ENCODE assay signal across 22 cellular contexts in the genomic region with DNA sequence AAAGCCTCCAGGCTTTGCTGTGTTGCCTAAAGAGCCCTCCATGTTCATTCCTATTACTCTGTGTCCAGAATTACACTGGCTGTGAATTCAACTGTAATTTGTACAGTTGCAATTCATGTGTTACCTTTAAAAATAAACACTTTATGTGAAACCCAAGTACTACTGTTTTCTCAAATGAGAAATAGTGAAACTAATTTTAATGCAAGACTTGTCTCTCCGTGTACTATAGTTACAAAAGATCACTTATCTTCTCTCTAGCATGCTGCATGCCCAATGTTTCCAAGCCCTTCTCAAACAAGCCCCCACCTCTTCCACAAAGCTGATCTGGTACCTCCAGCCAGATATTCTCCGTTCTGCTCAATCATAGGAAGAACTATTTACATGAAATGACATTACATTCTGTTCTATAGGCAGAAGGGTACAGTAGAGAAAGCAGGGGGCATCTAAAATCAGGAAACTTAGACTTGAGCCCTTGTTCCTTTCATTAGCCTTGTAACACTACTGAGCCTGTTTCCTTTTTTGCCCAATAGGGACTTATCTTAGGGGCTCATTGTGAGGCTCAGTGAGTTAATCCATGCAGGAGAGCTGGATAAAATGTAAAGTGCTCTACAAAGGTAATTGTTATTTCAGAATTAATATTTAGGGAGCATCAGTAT. TPM values are rescaled to one million over a fixed set of nuclear protein-coding genes. Genes with fewer than 3 reads are reported as not detected.
DNase-seq lines count a peak whose midpoint lies in the region; ATAC-seq and FAIRE-seq lines count a peak whose summit lies in the region.
"Had no signal": no experiment of that assay in that cellular context is flagged by ENCODE, and none has a peak within 500 bp of the region (broad histone marks: within the 10 kb centered on the region; RNA-seq: fewer than 3 reads in every experiment).

No MANE protein-coding gene starts in this region.

- ATAC-seq in GM21360 (IDR thresholded peaks at IDR 0.05; ENCODE audit: unreplicated experiment) (peak; percentile 69), HG02885 (IDR thresholded peaks at IDR 0.05; ENCODE audit: poor library complexity, unreplicated experiment) (peak; percentile 82), HG03565 (IDR thresholded peaks at IDR 0.05; ENCODE audit: unreplicated experiment) (peak; percentile 49), aorta (ENCODE audit: low FRiP score) (no peak)
- ATAC-seq: activated CD4-positive, alpha-beta T cell treated with anti-CD3 and anti-CD28 coated beads for 36 hours; body of pancreas; CD8-positive, alpha-beta T cell; esophagus mucosa had no signal

- DNase-seq in GM18507 (ENCODE audit: extremely low spot score, insufficient read length, low read depth) (no peak), GOT3 (lab: John Stamatoyannopoulos, UW) (no peak), aorta (no peak), mesenteric fat pad (ENCODE audit: low spot score) (no peak), NCI-H2171 treated with DMSO at 0.1 percent for 48 hours (lab: John Stamatoyannopoulos, UW) (no peak)
- DNase-seq: ACHN; activated CD4-positive, alpha-beta T cell treated with anti-CD3 and anti-CD28 coated beads for 36 hours; activated CD8-positive, alpha-beta memory T cell treated with anti-CD3 and anti-CD28 coated beads, Interleukin-2, amount 50 U/mL, for 48 hours; activated naive CD4-positive, alpha-beta T cell treated with anti-CD3 and anti-CD28 coated beads, Interleukin-2, amount 50 U/mL, for 16 hours; body of pancreas; CD8-positive, alpha-beta T cell; dorsolateral prefrontal cortex; mammary epithelial cell; NCI-H1417 treated with DMSO at 0.1 percent for 48 hours; NCI-H345; SIG-M5; T1000 had no signal

- H3K27me3 ChIP-seq in aorta (ENCODE audit: control insufficient read depth in 1 of 2, insufficient read depth in 2 of 2, low read length in 1 of 2) = no peaks in the 10 kb centered on the region
- H3K27me3 ChIP-seq: body of pancreas had no signal

- no peaks in the 10 kb centered on the region for H3K4me1 ChIP-seq in aorta (ENCODE audit: control insufficient read depth in 1 of 2, insufficient read depth in 2 of 2, low read length in 2 of 2)
- H3K4me1 ChIP-seq: body of pancreas had no signal

- no peaks in the 10 kb centered on the region for H3K9me3 ChIP-seq in aorta (ENCODE audit: control insufficient read depth, low read length)
- H3K9me3 ChIP-seq: body of pancreas had no signal

- intact Hi-C loops in aorta (cut with DNase I) = no loop called here

- no peak overlapping the region for H3K4me3 ChIP-seq in aorta (ENCODE audit: low read length in 2 of 2)
- H3K4me3 ChIP-seq: body of pancreas had no signal

- FAIRE-seq in GM18507 (lab: Jason Lieb, UNC) = peak; percentile 15

- 38 to 47% methylated on average over 2 of the region's 2 CpGs for WGBS in aorta, 2 donors

- no peak overlapping the region for H3K27ac ChIP-seq in aorta (ENCODE audit: low read depth in 1 of 2, low read length in 2 of 2)
- H3K27ac ChIP-seq: body of pancreas, HL-60 had no signal

- no peaks in the 10 kb centered on the region for H3K36me3 ChIP-seq in aorta (ENCODE audit: control insufficient read depth in 1 of 2, insufficient read depth in 2 of 2, low read length in 1 of 2)

RNA-seq across cellular contexts. Expression of gene COL9A1, which starts 12.3 kb away (rescaled TPM):
- total RNA-seq in aorta = not detected
- polyA plus RNA-seq in aorta = 1 to 10 TPM in 1 of 2 donors, not detected in 1; 1.3 TPM
- total RNA-seq in mesenteric fat pad = not detected
- total RNA-seq: activated CD4-positive, alpha-beta T cell treated with anti-CD3 and anti-CD28 coated beads for 36 hours; CD8-positive, alpha-beta T cell; esophagus mucosa; mammary epithelial cell had no signal
- polyA plus RNA-seq: mammary epithelial cell had no signal
